17 cellular contexts compared by ENCODE assay signal in the genomic region with DNA sequence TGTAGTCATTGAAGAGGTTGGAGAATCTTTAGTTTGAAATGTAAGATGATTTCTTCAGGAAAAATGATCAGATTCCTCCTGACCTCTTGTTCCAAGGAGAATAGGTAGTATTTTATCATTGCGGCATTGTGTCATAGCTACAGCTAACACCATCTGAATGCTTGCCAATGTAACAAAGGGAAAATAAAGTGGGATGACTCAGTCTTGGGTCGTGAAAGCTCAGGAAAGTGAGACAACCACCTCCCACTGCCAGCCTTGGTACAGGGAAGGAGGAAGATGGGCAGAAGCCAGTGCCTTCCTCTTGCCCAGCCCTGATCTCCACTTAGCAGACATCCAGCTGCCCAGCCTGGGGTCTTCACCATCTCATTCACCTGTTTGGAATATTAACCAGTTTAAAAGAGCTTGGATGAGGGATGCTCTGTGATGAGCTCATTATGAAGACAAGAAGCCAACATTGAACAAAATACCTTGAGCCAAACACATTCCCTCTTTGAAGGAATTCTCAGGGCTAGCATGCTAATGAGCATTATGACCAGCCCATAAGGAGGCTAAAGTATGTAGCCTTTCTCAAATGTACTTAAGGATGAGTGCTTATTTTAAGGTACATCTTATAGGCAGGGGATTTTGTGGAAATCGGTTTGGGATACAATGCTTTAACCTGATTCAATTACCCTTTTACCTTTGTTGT. TPM values are rescaled to one million over a fixed set of nuclear protein-coding genes. Genes with fewer than 3 reads are reported as not detected.
DNase-seq lines count a peak whose midpoint lies in the region; ATAC-seq and TF ChIP-seq lines count a peak whose summit lies in the region.
"Had no signal": no experiment of that assay in that cellular context is flagged by ENCODE, and none has a peak within 500 bp of the region (broad histone marks: within the 10 kb centered on the region; RNA-seq: fewer than 3 reads in every experiment).

No MANE protein-coding gene starts in this region.

- no peak overlapping the region for H4K8ac ChIP-seq in mesenchymal stem cell (ENCODE audit: low read length)

- H3K27me3 ChIP-seq in mesenchymal stem cell (ENCODE audit: control insufficient read depth in 1 of 2, insufficient read depth in 1 of 2, low read length in 2 of 2) (no peaks in the 10 kb centered on the region), stomach (peaks cover 0 to 25% (median 4%) of the 10 kb centered on the region in 3 donors)

- no peak overlapping the region for H4K91ac ChIP-seq in mesenchymal stem cell (ENCODE audit: low read length)

- H3K4me3 ChIP-seq in coronary artery = no peak overlapping the region
- H3K4me3 ChIP-seq in mesenchymal stem cell (ENCODE audit: insufficient read depth in 1 of 2, low read depth in 1 of 2, low read length in 2 of 2) = no peak overlapping the region
- no peak overlapping the region for H3K4me3 ChIP-seq in stomach
- H3K4me3 ChIP-seq: esophagus squamous epithelium, left ventricle myocardium inferior had no signal

- no peak overlapping the region for H2BK12ac ChIP-seq in mesenchymal stem cell (ENCODE audit: low read length in 2 of 2)

- H2BK5ac ChIP-seq in mesenchymal stem cell (ENCODE audit: low read depth, low read length, poor library complexity, severe bottlenecking) = no peak overlapping the region

- TF ChIP-seq CTCF in coronary artery (IDR thresholded peaks at IDR 0.05) = no peak
- TF ChIP-seq CTCF in stomach (IDR thresholded peaks at IDR 0.05) = no peak

- no peaks in the 10 kb centered on the region for H3K36me3 ChIP-seq in mesenchymal stem cell (ENCODE audit: control insufficient read depth in 1 of 2, insufficient read depth in 2 of 2, low read depth in 1 of 2, low read length in 2 of 2)
- H3K36me3 ChIP-seq in stomach = no peaks in the 10 kb centered on the region
- H3K36me3 ChIP-seq: esophagus squamous epithelium, left ventricle myocardium inferior had no signal

- H3K4me2 ChIP-seq in mesenchymal stem cell (ENCODE audit: low read length, poor library complexity, severe bottlenecking) = no peak overlapping the region

- H3K9me3 ChIP-seq in mesenchymal stem cell (ENCODE audit: control insufficient read depth, low read length) (no peaks in the 10 kb centered on the region), stomach (no peaks in the 10 kb centered on the region)
- H3K9me3 ChIP-seq: esophagus squamous epithelium, left ventricle myocardium inferior had no signal

- no peak for TF ChIP-seq EP300 in stomach (IDR thresholded peaks at IDR 0.05)

- H3K18ac ChIP-seq in mesenchymal stem cell (ENCODE audit: low read depth in 1 of 2, low read length in 2 of 2) = no peak overlapping the region

- H3K14ac ChIP-seq in mesenchymal stem cell (ENCODE audit: low read length in 2 of 2) = no peak overlapping the region

- no peak overlapping the region for H2BK15ac ChIP-seq in mesenchymal stem cell (ENCODE audit: low read depth, poor library complexity, severe bottlenecking)

- no peak overlapping the region for H3K23ac ChIP-seq in mesenchymal stem cell (ENCODE audit: low read length in 2 of 2)

- no peaks in the 10 kb centered on the region for H3K79me1 ChIP-seq in mesenchymal stem cell (replicated peaks; ENCODE audit: low read length, poor library complexity, severe bottlenecking)

- H3K27ac ChIP-seq in coronary artery = no peak overlapping the region
- H3K27ac ChIP-seq in mesenchymal stem cell (ENCODE audit: low read length, poor library complexity, severe bottlenecking) = no peak overlapping the region
- H3K27ac ChIP-seq in stomach = no peak overlapping the region
- H3K27ac ChIP-seq: esophagus squamous epithelium, left ventricle myocardium inferior had no signal

- intact Hi-C loops in stomach (cut with DNase I; ENCODE audit: low total_unique reads) = no loop called here
- intact Hi-C loops in left colon (cut with DNase I, micrococcal nuclease) = no loop called here

- WGBS in mesenchymal stem cell = 61% methylated on average over 3 of the region's 3 CpGs
- 70 to 76% (median 72%) methylated on average over 3 of the region's 3 CpGs for WGBS in stomach, 5 donors

- no peak overlapping the region for H3K4ac ChIP-seq in mesenchymal stem cell (ENCODE audit: low read depth in 1 of 2, low read length in 2 of 2)

- TF ChIP-seq POLR2A in stomach (IDR thresholded peaks at IDR 0.05) = no peak

- H3K4me1 ChIP-seq in mesenchymal stem cell (ENCODE audit: control insufficient read depth, insufficient read depth, low read depth, low read length) (peaks cover 9% of the 10 kb centered on the region), stomach (peaks cover 0 to 8% (median 0%) of the 10 kb centered on the region in 4 donors)
- H3K4me1 ChIP-seq: left ventricle myocardium inferior had no signal

- H2BK120ac ChIP-seq in mesenchymal stem cell (ENCODE audit: low read depth, low read length) = no peak overlapping the region

- no peak overlapping the region for H2AFZ ChIP-seq in mesenchymal stem cell (ENCODE audit: low read depth, low read length)

- H2AK5ac ChIP-seq in mesenchymal stem cell (ENCODE audit: low read length, severe bottlenecking) = no peak overlapping the region

- no peak for ATAC-seq in left colon
- ATAC-seq: activated CD8-positive, alpha-beta T cell treated with anti-CD3 and anti-CD28 coated beads, Interleukin-2, amount 10 ng/mL, durations not matched to agents 7 days and 5 days had no signal

- no peak overlapping the region for H3K9ac ChIP-seq in mesenchymal stem cell (ENCODE audit: low read length)

- DNase-seq in COLO829 (ENCODE audit: low spot score) = peak; percentile 21
- peak; percentile 86 for DNase-seq in NCI-H226
- DNase-seq in coronary artery (ENCODE audit: low spot score) = peak; percentile 35
- DNase-seq in mesenchymal stem cell = peak; percentile 24
- no peak for DNase-seq in stimulated activated CD4-positive, alpha-beta T cell treated with anti-CD3 and anti-CD28 coated beads, Interleukin-15, amount 100 ng/mL, for 24 hours
- DNase-seq in stomach = no peak
- DNase-seq in activated CD4-positive, alpha-beta T cell treated with anti-CD3 and anti-CD28 coated beads, Interleukin-2, amount 50 U/mL, for 4 hours = no peak
- no peak for DNase-seq in left colon
- DNase-seq: activated CD8-positive, alpha-beta T cell treated with anti-CD3 and anti-CD28 coated beads, Interleukin-2, amount 10 ng/mL, durations not matched to agents 7 days and 5 days; CD4-positive, CD25-positive, alpha-beta regulatory T cell; esophagus squamous epithelium; left ventricle myocardium inferior; NCI-H1436 treated with DMSO at 0.1 percent for 48 hours; NK-92 treated with Interleukin-12 subunit alpha and Interleukin-12 subunit beta, amount 100 ng/mL, for 24 hours; occipital lobe; stimulated activated CD4-positive, alpha-beta T cell treated with anti-CD3 and anti-CD28 coated beads, Interleukin-4, amount 100 ng/mL, for 1 hour had no signal

RNA-seq across cellular contexts. Expression of a gene that starts 40.0 kb away (rescaled TPM):
- 0.17 TPM for polyA plus RNA-seq in mesenchymal stem cell (2013, experiment 1 of 2)
- 0.16 TPM for polyA plus RNA-seq in mesenchymal stem cell (2013, experiment 2 of 2)
- total RNA-seq in stomach = 1 to 10 TPM in 2 of 5 donors, not detected in 3; 1.4 to 2.0 TPM
- under 1 TPM in 2 of 3 donors, not detected in 1; 0.12 to 0.25 TPM for polyA plus RNA-seq in stomach
- total RNA-seq in left colon = under 1 TPM; 0.40 to 0.50 TPM
- total RNA-seq: activated CD8-positive, alpha-beta T cell treated with anti-CD3 and anti-CD28 coated beads, Interleukin-2, amount 10 ng/mL, durations not matched to agents 7 days and 5 days; CD4-positive, CD25-positive, alpha-beta regulatory T cell; occipital lobe; T-helper 1 cell treated with Interleukin-12 subunit alpha and Interleukin-12 subunit beta and Interleukin-4 antibody, amounts not matched to agents 30 ng/mL and 1 ng/mL, for 36 hours had no signal

Comparison
In these comparisons a context has a peak if more than half of its experiments do, and no peak if none do; other contexts are left out.
1. DNase-seq: peak in COLO829 (single experiment), NCI-H226 (single experiment), coronary artery (single experiment) and mesenchymal stem cell (single experiment); none in stimulated activated CD4-positive, alpha-beta T cell treated with anti-CD3 and anti-CD28 coated beads, Interleukin-15, amount 100 ng/mL, for 24 hours (single experiment), stomach (single experiment), activated CD4-positive, alpha-beta T cell treated with anti-CD3 and anti-CD28 coated beads, Interleukin-2, amount 50 U/mL, for 4 hours (0 of 2) and left colon (0 of 2).